Comparison of ENCODE assay signal across 9 cellular contexts in genomic region chr20:33298391-33298790, GRCh38. TPM values are rescaled to one million over a fixed set of nuclear protein-coding genes. Genes with fewer than 3 reads are reported as not detected.
"Had no signal": no experiment of that assay in that cellular context is flagged by ENCODE, and none has a peak within 500 bp of the region (broad histone marks: within the 10 kb centered on the region; RNA-seq: fewer than 3 reads in every experiment).

No MANE protein-coding gene starts in this region.

- H3K4me3 ChIP-seq: gastroesophageal sphincter, thoracic aorta had no signal

- H3K27ac ChIP-seq: gastroesophageal sphincter, thoracic aorta, WERI-Rb-1 had no signal

- H3K36me3 ChIP-seq: gastroesophageal sphincter, thoracic aorta, WERI-Rb-1 had no signal

- DNase-seq: T1000 had no signal

- H3K9me3 ChIP-seq: gastroesophageal sphincter, thoracic aorta had no signal

- FAIRE-seq: colon, kidney had no signal

RNA-seq across cellular contexts. Expression of gene BPIFB1, which starts 15.4 kb away (rescaled TPM):
- polyA plus RNA-seq: endothelial cell of umbilical vein, fibroblast of lung, neural cell had no signal
